10 cellular contexts compared by ENCODE assay signal in genomic region chr20:48761023-48761785, GRCh38.
A peak's percentile ranks its signal among the peaks of the same experiment; 100 is the strongest.
DNase-seq lines count a peak whose midpoint lies in the region; ATAC-seq and TF ChIP-seq lines count a peak whose summit lies in the region.
"Had no signal": no experiment of that assay in that cellular context is flagged by ENCODE, and none has a peak within 500 bp of the region (broad histone marks: within the 10 kb centered on the region; RNA-seq: fewer than 3 reads in every experiment).

No MANE protein-coding gene starts in this region.

- H3K9me3 Mint-ChIP-seq in CD14-positive monocyte: peaks cover 0 to 9% (median 5%) of the 10 kb centered on the region in 7 donors
- no peaks in the 10 kb centered on the region for H3K9me3 Mint-ChIP-seq in activated naive CD8-positive, alpha-beta T cell (ENCODE audit: low read depth)
- no peaks in the 10 kb centered on the region for H3K9me3 Mint-ChIP-seq in osteocyte (ENCODE audit: unreplicated experiment)

- peak overlapping the region; percentile 67; the same call in 1 of the 2 replicates for H2AFZ ChIP-seq in PC-3 (ENCODE audit: low read length)

- DNase-seq in CD14-positive monocyte (ENCODE audit: low spot score) (peak; percentile 83), PC-3 (no peak), mucosa of gallbladder (ENCODE audit: low spot score) (peak; percentile 39), mesenteric fat pad (ENCODE audit: low spot score) (no peak), osteocyte (ENCODE audit: extremely low spot score, unreplicated experiment) (no peak), NCI-H524 (lab: John Stamatoyannopoulos, UW) (no peak)
- DNase-seq: NCI-H526 had no signal

- H3K4me3 Mint-ChIP-seq in CD14-positive monocyte (peak overlapping the region; percentile 54 to 81), osteocyte (ENCODE audit: unreplicated experiment) (no peak overlapping the region)
- H3K4me3 Mint-ChIP-seq in activated naive CD8-positive, alpha-beta T cell: peak overlapping the region; percentile 85

- peaks cover 0 to 3% (median 0%) of the 10 kb centered on the region in 3 donors for H3K27me3 Mint-ChIP-seq in CD14-positive monocyte (ENCODE audit: low read depth in 3 of 3)
- H3K27me3 Mint-ChIP-seq in activated naive CD8-positive, alpha-beta T cell: no peaks in the 10 kb centered on the region
- H3K27me3 Mint-ChIP-seq in osteocyte (ENCODE audit: unreplicated experiment): no peaks in the 10 kb centered on the region

- peak overlapping the region; percentile 17 for H3K4me3 ChIP-seq in PC-3 (ENCODE audit: low read length)
- H3K4me3 ChIP-seq: tibial artery had no signal

- peak overlapping the region; percentile 93 to 99 (median 98) for H3K27ac Mint-ChIP-seq in CD14-positive monocyte
- H3K27ac Mint-ChIP-seq in activated naive CD8-positive, alpha-beta T cell: peak overlapping the region; percentile 99
- H3K27ac Mint-ChIP-seq in osteocyte (ENCODE audit: unreplicated experiment): no peak overlapping the region

- H3K27ac ChIP-seq in PC-3 (ENCODE audit: low read length): peak overlapping the region; percentile 32
- H3K27ac ChIP-seq: tibial artery had no signal

- intact Hi-C loops in CD14-positive monocyte (cut with micrococcal nuclease): loop anchor here in 1 of 2 donors (2.0 kb wide), 1 partner anchor 16 kb away; no protein-coding TSS in a partner anchor
- intact Hi-C loops in PC-3 (cut with micrococcal nuclease): no loop called here

- ATAC-seq in PC-3 (no peak), GM19397 (IDR thresholded peaks at IDR 0.05; ENCODE audit: unreplicated experiment) (no peak)

- no peaks in the 10 kb centered on the region for H3K9me3 ChIP-seq in PC-3 (ENCODE audit: low read length)

- H3K4me1 ChIP-seq in PC-3 (ENCODE audit: insufficient read depth, low read length): peaks cover 17% of the 10 kb centered on the region

- POLR2A ChIA-PET in PC-3 (lab: Charles Lee; ENCODE audit: unreplicated experiment): no interaction called here

- no peaks in the 10 kb centered on the region for H3K79me2 ChIP-seq in PC-3 (ENCODE audit: low read length)

- CTCF ChIA-PET in PC-3 (lab: Charles Lee): no interaction called here

- H3K36me3 Mint-ChIP-seq in CD14-positive monocyte: peaks cover 20 to 35% of the 10 kb centered on the region in 2 donors
- H3K36me3 Mint-ChIP-seq in activated naive CD8-positive, alpha-beta T cell: peaks cover 12% of the 10 kb centered on the region
- no peaks in the 10 kb centered on the region for H3K36me3 Mint-ChIP-seq in osteocyte (ENCODE audit: unreplicated experiment)

- H3K4me1 Mint-ChIP-seq in CD14-positive monocyte (peaks cover 100% of the 10 kb centered on the region), osteocyte (ENCODE audit: unreplicated experiment) (peaks cover 23% of the 10 kb centered on the region)
- peaks cover 89% of the 10 kb centered on the region for H3K4me1 Mint-ChIP-seq in activated naive CD8-positive, alpha-beta T cell (ENCODE audit: low read depth)

- H3F3A ChIP-seq in PC-3 (ENCODE audit: low read length, unreplicated experiment): no peaks in the 10 kb centered on the region

- H3K9me2 ChIP-seq in PC-3 (replicated peaks; ENCODE audit: low read length): no peaks in the 10 kb centered on the region

- no TSS peak for BruUV-seq in PC-3 (replicated peaks; lab: Mats Ljungman, UMichigan)

- TF ChIP-seq CTCF in CD14-positive monocyte (IDR thresholded peaks at IDR 0.05) (no peak), PC-3 (conservative IDR thresholded peaks at IDR 0.05; ENCODE audit: low read depth, low read length) (no peak), osteocyte (IDR thresholded peaks at IDR 0.05) (no peak)

- H3K27me3 ChIP-seq in PC-3 (ENCODE audit: low read length): no peaks in the 10 kb centered on the region
- H3K27me3 ChIP-seq: tibial artery had no signal

- peak overlapping the region; percentile 72 for H3K4me2 ChIP-seq in PC-3 (ENCODE audit: low read length)

- H4K20me1 ChIP-seq in PC-3 (ENCODE audit: low read length): no peaks in the 10 kb centered on the region

- no peak overlapping the region for H3K9ac ChIP-seq in PC-3 (ENCODE audit: low read length)

- H3K36me3 ChIP-seq in PC-3 (ENCODE audit: low read depth, low read length): no peaks in the 10 kb centered on the region
- H3K36me3 ChIP-seq: tibial artery had no signal

Comparison
In these comparisons a context has a peak if more than half of its experiments do, and no peak if none do; other contexts are left out.
1. DNase-seq: peak in CD14-positive monocyte (single experiment) and mucosa of gallbladder (single experiment); none in PC-3 (single experiment), mesenteric fat pad (single experiment), osteocyte (single experiment) and NCI-H524 (0 of 2).